Comparison of ENCODE assay signal across 8 cellular contexts in the genomic region with DNA sequence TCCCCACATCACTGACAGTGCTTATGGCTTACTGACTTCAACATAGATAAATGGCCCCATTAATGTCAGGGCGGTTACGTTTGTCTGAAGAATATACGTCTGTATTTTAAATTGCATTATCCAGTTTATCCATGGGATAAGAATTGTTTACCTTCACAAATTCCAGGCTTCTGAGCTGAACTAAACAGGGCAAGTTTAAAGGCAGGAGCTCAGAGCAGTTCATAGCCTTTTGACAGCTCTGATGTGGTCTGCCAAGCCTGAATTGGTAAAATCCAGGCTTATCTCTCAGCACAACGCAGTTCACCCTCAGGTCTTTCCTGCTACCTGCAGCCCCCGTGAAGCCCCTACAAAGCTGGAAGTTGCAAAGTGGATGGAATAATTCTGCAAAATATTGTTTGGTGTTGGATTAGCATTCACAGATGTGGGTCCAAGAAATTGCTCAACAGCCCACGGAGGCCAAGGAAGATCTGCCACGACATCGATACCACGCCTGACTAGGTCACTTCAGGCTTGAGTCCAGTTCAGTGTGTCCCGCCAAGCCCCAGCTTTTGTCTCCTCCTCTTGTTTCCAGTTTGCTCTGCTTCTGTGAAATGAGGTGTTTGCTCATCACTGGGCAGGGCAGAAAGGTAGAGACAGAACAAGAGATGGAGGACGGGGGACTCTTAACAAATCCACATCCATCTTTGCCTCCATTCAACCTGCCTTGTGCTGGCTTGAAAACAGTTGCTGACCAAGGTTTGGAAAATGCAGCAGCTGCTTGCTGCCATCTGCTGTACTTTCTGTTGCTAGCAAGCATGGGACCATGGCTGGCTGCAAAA.
A peak's percentile ranks its signal among the peaks of the same experiment; 100 is the strongest.
DNase-seq lines count a peak whose midpoint lies in the region; ATAC-seq and TF ChIP-seq lines count a peak whose summit lies in the region.

No MANE protein-coding gene starts in this region.

- no peak for TF ChIP-seq POLR2A in suprapubic skin (IDR thresholded peaks at IDR 0.05)

- peak; percentile 13 to 38 for TF ChIP-seq CTCF in suprapubic skin (IDR thresholded peaks at IDR 0.05)

- H3K4me3 Mint-ChIP-seq in activated naive CD4-positive, alpha-beta T cell treated with anti-CD3 and anti-CD28 coated beads, Interleukin-2, amount 10 ng/mL, durations not matched to agents 7 days and 5 days, result no peak overlapping the region

- peaks cover 14% of the 10 kb centered on the region for H3K27me3 Mint-ChIP-seq in activated naive CD4-positive, alpha-beta T cell treated with anti-CD3 and anti-CD28 coated beads, Interleukin-2, amount 10 ng/mL, durations not matched to agents 7 days and 5 days

- H3K9me3 ChIP-seq in MG63 (no peaks in the 10 kb centered on the region), suprapubic skin (no peaks in the 10 kb centered on the region)

- DNase-seq in DMS53 treated with DMSO at 0.1 percent for 48 hours (lab: John Stamatoyannopoulos, UW; ENCODE audit: unreplicated experiment) (peak; percentile 41), MG63 (peak; percentile 58), islet precursor cell (peak; percentile 75), suprapubic skin (ENCODE audit: low spot score in 2 of 2) (peak; percentile 75 to 85), NOMO-1 treated with DMSO at 0.1 percent for 48 hours (lab: John Stamatoyannopoulos, UW; ENCODE audit: unreplicated experiment) (no peak)
- peak; percentile 32 for DNase-seq in activated naive CD4-positive, alpha-beta T cell treated with anti-CD3 and anti-CD28 coated beads, Interleukin-2, amount 10 ng/mL, durations not matched to agents 7 days and 5 days
- no peak for DNase-seq in NK-92 treated with Interleukin-12 subunit alpha and Interleukin-12 subunit beta, amount 100 ng/mL, for 24 hours (lab: John Stamatoyannopoulos, UW)

- WGBS in suprapubic skin, result 57% methylated on average over 11 of the region's 11 CpGs

- ATAC-seq in GM18867 (IDR thresholded peaks at IDR 0.05; ENCODE audit: unreplicated experiment), result no peak

- H3K27me3 ChIP-seq in MG63 (no peaks in the 10 kb centered on the region), suprapubic skin (no peaks in the 10 kb centered on the region)

- CTCF ChIA-PET in activated naive CD4-positive, alpha-beta T cell treated with anti-CD3 and anti-CD28 coated beads, Interleukin-2, amount 10 ng/mL, durations not matched to agents 7 days and 5 days (lab: Charles Lee), result interaction anchor here (0.6 to 3.6 kb wide), 7 partner anchors 77 to 542 kb away, joined by 3 to 24 read pairs (median 5); a partner anchor contains a TSS

- no peaks in the 10 kb centered on the region for H3K36me3 Mint-ChIP-seq in activated naive CD4-positive, alpha-beta T cell treated with anti-CD3 and anti-CD28 coated beads, Interleukin-2, amount 10 ng/mL, durations not matched to agents 7 days and 5 days

- H3K27ac ChIP-seq in suprapubic skin, result no peak overlapping the region

- H3K4me3 ChIP-seq in MG63 (no peak overlapping the region), suprapubic skin (no peak overlapping the region)

- no peak for TF ChIP-seq EP300 in suprapubic skin (IDR thresholded peaks at IDR 0.05)

- peaks cover 26% of the 10 kb centered on the region for H3K4me1 Mint-ChIP-seq in activated naive CD4-positive, alpha-beta T cell treated with anti-CD3 and anti-CD28 coated beads, Interleukin-2, amount 10 ng/mL, durations not matched to agents 7 days and 5 days

- H3K36me3 ChIP-seq in MG63 (no peaks in the 10 kb centered on the region), suprapubic skin (no peaks in the 10 kb centered on the region)

- H3K27ac Mint-ChIP-seq in activated naive CD4-positive, alpha-beta T cell treated with anti-CD3 and anti-CD28 coated beads, Interleukin-2, amount 10 ng/mL, durations not matched to agents 7 days and 5 days, result no peak overlapping the region

- no peaks in the 10 kb centered on the region for H3K9me3 Mint-ChIP-seq in activated naive CD4-positive, alpha-beta T cell treated with anti-CD3 and anti-CD28 coated beads, Interleukin-2, amount 10 ng/mL, durations not matched to agents 7 days and 5 days

- H3K4me1 ChIP-seq in suprapubic skin, result no peaks in the 10 kb centered on the region

Comparison
In these comparisons a context has a peak if more than half of its experiments do, and no peak if none do; other contexts are left out.
1. DNase-seq: peak in DMS53 treated with DMSO at 0.1 percent for 48 hours (single experiment), MG63 (single experiment), activated naive CD4-positive, alpha-beta T cell treated with anti-CD3 and anti-CD28 coated beads, Interleukin-2, amount 10 ng/mL, durations not matched to agents 7 days and 5 days (single experiment), islet precursor cell (single experiment) and suprapubic skin (2 of 2); none in NOMO-1 treated with DMSO at 0.1 percent for 48 hours (single experiment) and NK-92 treated with Interleukin-12 subunit alpha and Interleukin-12 subunit beta, amount 100 ng/mL, for 24 hours (single experiment).